ENCODE assay signal across 17 cellular contexts in genomic region chr2:58908501-58909154, GRCh38.
DNase-seq lines count a peak whose midpoint lies in the region; ATAC-seq, FAIRE-seq and TF ChIP-seq lines count a peak whose summit lies in the region.
"Had no signal": no experiment of that assay in that cellular context is flagged by ENCODE, and none has a peak within 500 bp of the region (broad histone marks: within the 10 kb centered on the region; RNA-seq: fewer than 3 reads in every experiment).

No MANE protein-coding gene starts in this region.

- H3K79me1 ChIP-seq in IMR-90 (ENCODE audit: low read depth in 1 of 2, low read length in 2 of 2), result no peaks in the 10 kb centered on the region

- peaks cover 4 to 8% of the 10 kb centered on the region in 2 donors for H3K9me3 Mint-ChIP-seq in activated naive CD4-positive, alpha-beta T cell treated with anti-CD3 and anti-CD28 coated beads, Interleukin-2, amount 50 U/mL, for 72 hours
- H3K9me3 Mint-ChIP-seq: CD4-positive, alpha-beta T cell; H9 had no signal

- BruUV-seq in HepG2 (replicated peaks; lab: Mats Ljungman, UMichigan) (no TSS peak), IMR-90 (replicated peaks; lab: Mats Ljungman, UMichigan) (no TSS peak)

- H3K27ac Mint-ChIP-seq in activated naive CD4-positive, alpha-beta T cell treated with anti-CD3 and anti-CD28 coated beads, Interleukin-2, amount 50 U/mL, for 72 hours, result no peak overlapping the region
- H3K27ac Mint-ChIP-seq: CD4-positive, alpha-beta T cell; H9 had no signal

- no peak overlapping the region for H3K18ac ChIP-seq in IMR-90 (ENCODE audit: low read depth, low read length)

- TF ChIP-seq CTCF in liver (IDR thresholded peaks at IDR 0.05; ENCODE audit: low read depth, low read length, missing input control) (no peak), HepG2 (CRISPR knock-in tag; IDR thresholded peaks at IDR 0.05) (no peak), IMR-90 (conservative IDR thresholded peaks at IDR 0.05; ENCODE audit: low read depth, low read length) (no peak)

- intact Hi-C loops in HepG2 (cut with micrococcal nuclease; ENCODE audit: unreplicated experiment) (no loop called here), IMR-90 (cut with micrococcal nuclease) (no loop called here)

- no peak overlapping the region for H4K91ac ChIP-seq in IMR-90 (ENCODE audit: insufficient read depth, low read depth, low read length)

- 22% methylated on average over 2 of the region's 2 CpGs for WGBS in liver
- WGBS in HepG2 (ENCODE audit: low lambda C conversion rate), result 0% methylated on average over 2 of the region's 2 CpGs
- no CpG with 5 or more reads among the region's 2 CpGs for WGBS in IMR-90 (ENCODE audit: extremely low coverage in 2 of 2, insufficient read length in 1 of 2), 2 experiments

- CTCF ChIA-PET in HepG2 (lab: Yijun Ruan, JAX; ENCODE audit: low intra/inter-chr PET ratio, low total read pairs) (no interaction called here), IMR-90 (lab: Yijun Ruan, JAX) (no interaction called here)

- no peak overlapping the region for H3K4me3 ChIP-seq in liver (ENCODE audit: low read depth in 1 of 3, low read length in 3 of 3)
- no peak overlapping the region for H3K4me3 ChIP-seq in HepG2 (replicated peaks in 1 of 3; ENCODE audit: insufficient read depth in 1 of 3, low read depth in 2 of 3, low read length in 3 of 3)
- no peak overlapping the region for H3K4me3 ChIP-seq in IMR-90 (ENCODE audit: insufficient read depth, low read depth, low read length)
- H3K4me3 ChIP-seq: A549, K562 had no signal

- H3K9me1 ChIP-seq in IMR-90 (ENCODE audit: insufficient read depth, low read length), result no peaks in the 10 kb centered on the region

- TF ChIP-seq RAD21 in liver (IDR thresholded peaks at IDR 0.05) (no peak), HepG2 (CRISPR knock-in tag; IDR thresholded peaks at IDR 0.05) (no peak), IMR-90 (IDR thresholded peaks at IDR 0.05; ENCODE audit: low read length) (no peak)

- no peak overlapping the region for H2AK5ac ChIP-seq in IMR-90 (ENCODE audit: low read depth, low read length)

- H2BK120ac ChIP-seq in IMR-90 (ENCODE audit: low read depth, low read length), result no peak overlapping the region

- H2AFZ ChIP-seq in HepG2 (ENCODE audit: low read length) (no peak overlapping the region), IMR-90 (replicated peaks; ENCODE audit: low read length, poor library complexity) (no peak overlapping the region)

- POLR2A ChIA-PET in HepG2 (lab: Yijun Ruan, JAX), result no interaction called here
- POLR2A ChIA-PET in IMR-90 (lab: Charles Lee; ENCODE audit: unreplicated experiment), result no interaction called here

- no peak overlapping the region for H2BK15ac ChIP-seq in IMR-90 (ENCODE audit: low read depth, low read length)

- H3K4ac ChIP-seq in IMR-90 (ENCODE audit: low read depth, low read length), result no peak overlapping the region

- in situ Hi-C loops in HepG2 (cut with HindIII; ENCODE audit: extremely low pct_ligation_motif_present, low pct_unique_long_range_greater_than_20kb), result no loop called here
- in situ Hi-C loops in IMR-90 (cut with MboI; ENCODE audit: low sequenced_read_pairs), result no loop called here

- no peaks in the 10 kb centered on the region for H3K36me3 Mint-ChIP-seq in activated naive CD4-positive, alpha-beta T cell treated with anti-CD3 and anti-CD28 coated beads, Interleukin-2, amount 50 U/mL, for 72 hours

- no peak overlapping the region for H3K23ac ChIP-seq in IMR-90 (ENCODE audit: low read depth, low read length)

- TF ChIP-seq POLR2A in HepG2 (IDR thresholded peaks at IDR 0.05; ENCODE audit: insufficient read depth in 1 of 2, low read depth in 2 of 2, low read length in 2 of 2) (no peak), IMR-90 (IDR thresholded peaks at IDR 0.05; ENCODE audit: low read depth, low read length) (no peak), H54 (IDR thresholded peaks at IDR 0.05; ENCODE audit: low read depth, low read length) (no peak)

- H3K27ac ChIP-seq in liver (ENCODE audit: low read depth in 1 of 2, low read length in 2 of 2) (no peak overlapping the region), HepG2 (ENCODE audit: extremely low read length, insufficient read depth, low read length) (no peak overlapping the region), IMR-90 (ENCODE audit: insufficient read depth, low read length) (no peak overlapping the region)
- H3K27ac ChIP-seq: A549, C4-2B had no signal

- H2BK5ac ChIP-seq in IMR-90 (ENCODE audit: low read depth, low read length, poor library complexity, severe bottlenecking), result peak overlapping the region; percentile 68

- H3K36me3 ChIP-seq in liver (ENCODE audit: control insufficient read depth in 4 of 4, insufficient read depth in 3 of 4, low read depth in 1 of 4, low read length in 3 of 4) (no peaks in the 10 kb centered on the region), HepG2 (replicated peaks in 1 of 2; ENCODE audit: control insufficient read depth in 1 of 2, insufficient read depth in 2 of 2, low read length in 2 of 2) (no peaks in the 10 kb centered on the region), IMR-90 (ENCODE audit: control insufficient read depth, insufficient read depth, low read length) (no peaks in the 10 kb centered on the region)

- H4K20me1 ChIP-seq in HepG2 (ENCODE audit: insufficient read depth, low read length) (no peaks in the 10 kb centered on the region), IMR-90 (ENCODE audit: insufficient read depth, low read length) (no peaks in the 10 kb centered on the region)

- H3K4me2 ChIP-seq in HepG2 (ENCODE audit: low read depth, low read length) (no peak overlapping the region), IMR-90 (ENCODE audit: low read depth, low read length) (no peak overlapping the region)
- H3K4me2 ChIP-seq: A549 had no signal

- H4K8ac ChIP-seq in IMR-90 (ENCODE audit: low read depth in 2 of 2, low read length in 2 of 2), result no peak overlapping the region

- H4K5ac ChIP-seq in IMR-90 (ENCODE audit: low read depth, low read length), result no peak overlapping the region

- ATAC-seq in HepG2 (no peak), IMR-90 (ENCODE audit: low read depth) (no peak)
- no peak for ATAC-seq in activated naive CD4-positive, alpha-beta T cell treated with anti-CD3 and anti-CD28 coated beads, Interleukin-2, amount 50 U/mL, for 72 hours
- ATAC-seq: A549, K562 had no signal

- H3K9me3 ChIP-seq in liver (ENCODE audit: control insufficient read depth in 4 of 4, low read length in 3 of 4) (no peaks in the 10 kb centered on the region), HepG2 (ENCODE audit: low read length) (no peaks in the 10 kb centered on the region), IMR-90 (ENCODE audit: control insufficient read depth, insufficient read depth, low read length) (no peaks in the 10 kb centered on the region)
- H3K9me3 ChIP-seq: A549, Caco-2 had no signal

- FAIRE-seq in HepG2 (lab: Jason Lieb, UNC) (no peak), islet of Langerhans (lab: Jason Lieb, UNC) (peak; percentile 72), H54 (lab: Jason Lieb, UNC) (no peak)
- FAIRE-seq: A549, D721Med, K562 had no signal

- H2BK20ac ChIP-seq in IMR-90 (ENCODE audit: low read depth, low read length), result no peak overlapping the region

- H3K14ac ChIP-seq in IMR-90 (replicated peaks; ENCODE audit: low read depth, low read length), result no peak overlapping the region

- H2AK9ac ChIP-seq in IMR-90 (replicated peaks; ENCODE audit: low read depth, low read length, poor library complexity), result no peak overlapping the region

- H3K79me2 ChIP-seq in HepG2 (ENCODE audit: insufficient read depth, low read length), result no peaks in the 10 kb centered on the region

- H3K4me1 ChIP-seq in liver (ENCODE audit: control insufficient read depth in 4 of 4, insufficient read depth in 4 of 4, low read length in 3 of 4), result peaks cover 3 to 16% (median 7%) of the 10 kb centered on the region in 4 donors
- no peaks in the 10 kb centered on the region for H3K4me1 ChIP-seq in HepG2 (ENCODE audit: insufficient read depth, low read length)
- no peaks in the 10 kb centered on the region for H3K4me1 ChIP-seq in IMR-90 (ENCODE audit: control insufficient read depth, insufficient read depth, low read length)
- H3K4me1 ChIP-seq: Caco-2 had no signal

- no peak overlapping the region for H3K9ac ChIP-seq in liver (ENCODE audit: low read depth in 1 of 2, low read length in 2 of 2)
- H3K9ac ChIP-seq in HepG2 (ENCODE audit: insufficient read depth, low read depth, low read length), result no peak overlapping the region
- no peak overlapping the region for H3K9ac ChIP-seq in IMR-90 (ENCODE audit: low read depth, low read length)

- DNase-seq in HepG2 (ENCODE audit: low spot score) (no peak), IMR-90 (no peak), NCI-H446 treated with DMSO at 0.1 percent for 48 hours (lab: John Stamatoyannopoulos, UW) (no peak), H54 (ENCODE audit: insufficient read length, low spot score) (no peak)
- DNase-seq in activated naive CD4-positive, alpha-beta T cell treated with anti-CD3 and anti-CD28 coated beads, Interleukin-2, amount 50 U/mL, for 72 hours (ENCODE audit: low spot score in 2 of 2), result no peak
- DNase-seq: AML-193; Caco-2; CD4-positive, alpha-beta T cell; GF-D8; GOT3; H9 had no signal

- TF ChIP-seq EP300 in HepG2 (IDR thresholded peaks at IDR 0.05; ENCODE audit: low read depth in 2 of 2, low read length in 2 of 2) (no peak), HepG2 (CRISPR knock-in tag; IDR thresholded peaks at IDR 0.05; ENCODE audit: borderline replicate concordance) (no peak)

- dilution Hi-C loops in IMR-90 (cut with HindIII; ENCODE audit: low sequenced_read_pairs, unreplicated experiment), result no loop called here

- H3K56ac ChIP-seq in IMR-90 (ENCODE audit: extremely low read depth, insufficient read depth, low read length), result no peak overlapping the region

- no peaks in the 10 kb centered on the region for H3K27me3 ChIP-seq in liver (ENCODE audit: control insufficient read depth in 4 of 4, insufficient read depth in 4 of 4, low read length in 3 of 4)
- H3K27me3 ChIP-seq in HepG2 (ENCODE audit: control insufficient read depth in 1 of 2, insufficient read depth in 2 of 2, low read length in 2 of 2), result no peaks in the 10 kb centered on the region
- H3K27me3 ChIP-seq in IMR-90 (ENCODE audit: control insufficient read depth, insufficient read depth, low read length), result no peaks in the 10 kb centered on the region; the same call in 1 of the 2 replicates

TF ChIP-seq in liver, 16 proteins besides CTCF, POLR2A, EP300 and RAD21 (continues in another document):
- no peak for TF ChIP-seq SP1 (IDR thresholded peaks at IDR 0.05)
- no peak for TF ChIP-seq FOXA1 (IDR thresholded peaks at IDR 0.05)

TF ChIP-seq in IMR-90, 13 proteins besides CTCF, POLR2A, EP300 and RAD21 (continues in another document):
- TF ChIP-seq RCOR1 (IDR thresholded peaks at IDR 0.05; ENCODE audit: insufficient replicate concordance, low read length) (no peak), FOS (IDR thresholded peaks at IDR 0.05; ENCODE audit: low read depth, low read length) (no peak), MAFK (IDR thresholded peaks at IDR 0.05; ENCODE audit: low read depth, low read length) (no peak), BHLHE40 (IDR thresholded peaks at IDR 0.05; ENCODE audit: low read depth, low read length) (no peak)
